In the genomic region with DNA sequence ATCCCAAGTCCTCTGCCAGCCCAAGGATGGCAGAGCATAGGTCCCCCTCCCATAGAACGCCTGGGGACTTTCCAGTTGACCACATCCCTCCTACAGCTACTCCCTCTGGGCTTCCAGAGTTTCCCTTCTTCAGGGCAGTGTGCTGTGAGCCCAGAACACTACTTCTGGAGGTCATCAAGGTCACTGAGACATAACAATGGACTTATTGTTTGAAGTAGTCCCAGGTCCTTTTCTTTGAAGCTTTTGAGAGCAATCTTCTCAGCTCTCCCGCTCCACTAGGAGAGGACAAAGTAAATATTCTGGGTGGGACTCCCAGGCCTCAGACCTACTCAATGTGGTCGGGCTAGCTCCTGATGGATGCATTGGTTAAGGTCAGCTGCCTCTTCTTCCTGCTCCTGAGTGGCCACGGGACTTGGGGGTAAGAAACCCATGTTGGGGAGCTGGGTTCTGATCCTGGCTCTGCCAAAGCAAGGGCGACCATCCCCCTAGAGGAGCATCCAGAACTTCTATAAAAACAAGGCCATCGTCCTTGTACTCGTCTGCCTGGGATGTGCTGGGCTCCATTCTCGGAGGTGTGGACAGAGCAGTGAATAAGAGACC, we compare ENCODE assay signal across 18 cellular contexts.
A peak's percentile ranks its signal among the peaks of the same experiment; 100 is the strongest.
DNase-seq lines count a peak whose midpoint lies in the region; ATAC-seq and TF ChIP-seq lines count a peak whose summit lies in the region.
"Had no signal": no experiment of that assay in that cellular context is flagged by ENCODE, and none has a peak within 500 bp of the region (broad histone marks: within the 10 kb centered on the region; RNA-seq: fewer than 3 reads in every experiment).

No MANE protein-coding gene starts in this region.

- no peak overlapping the region for H3K9ac ChIP-seq in neural progenitor cell

- H3K4me3 Mint-ChIP-seq in Calu3 (ENCODE audit: low read depth, unreplicated experiment) (no peak overlapping the region), GM23338 (no peak overlapping the region), neural progenitor cell (no peak overlapping the region)
- H3K4me3 Mint-ChIP-seq: CD8-positive, alpha-beta memory T cell had no signal

- no peak for ATAC-seq in GM23338
- peak; percentile 22 for ATAC-seq in body of pancreas
- ATAC-seq in HG03039 (IDR thresholded peaks at IDR 0.05; ENCODE audit: unreplicated experiment), result no peak
- no peak for ATAC-seq in HG02759 (IDR thresholded peaks at IDR 0.05; ENCODE audit: unreplicated experiment)
- ATAC-seq in GM21381 (IDR thresholded peaks at IDR 0.05; ENCODE audit: unreplicated experiment), result no peak
- ATAC-seq: PC-3 had no signal

- DNase-seq in Calu3 (no peak), GM23338 (ENCODE audit: low spot score) (no peak), body of pancreas (no peak), neural progenitor cell (ENCODE audit: low spot score) (no peak)
- DNase-seq: ACHN; C1 segment of cervical spinal cord; CD8-positive, alpha-beta memory T cell; DND-41; IMR-90; NCI-H1436; NCI-H2029; NCI-H345; NCI-H524 treated with DMSO at 0.1 percent for 48 hours; PC-3 had no signal

- no peak overlapping the region for H3K27ac ChIP-seq in GM23338 (ENCODE audit: low read depth)
- H3K27ac ChIP-seq in body of pancreas, result peak overlapping the region in 1 of 4 donors; percentile 7
- H3K27ac ChIP-seq in neural progenitor cell, result no peak overlapping the region
- H3K27ac ChIP-seq: SJSA1 had no signal

- H3K4me2 ChIP-seq in GM23338 (no peak overlapping the region), neural progenitor cell (peak overlapping the region; percentile 27)

- no peaks in the 10 kb centered on the region for H3K27me3 Mint-ChIP-seq in Calu3 (ENCODE audit: unreplicated experiment)
- peaks cover 6% of the 10 kb centered on the region for H3K27me3 Mint-ChIP-seq in GM23338 (ENCODE audit: insufficient read depth, low read depth, poor library complexity)
- peaks cover 6% of the 10 kb centered on the region for H3K27me3 Mint-ChIP-seq in neural progenitor cell (ENCODE audit: insufficient read depth, low read depth)
- H3K27me3 Mint-ChIP-seq: CD8-positive, alpha-beta memory T cell had no signal

- H3F3A ChIP-seq in GM23338 (replicated peaks; ENCODE audit: low read depth) (no peaks in the 10 kb centered on the region), neural progenitor cell (ENCODE audit: low read depth) (peaks cover 4% of the 10 kb centered on the region)

- peaks cover 8% of the 10 kb centered on the region for H3K4me1 Mint-ChIP-seq in Calu3 (ENCODE audit: low read depth, unreplicated experiment)
- peaks cover 7% of the 10 kb centered on the region for H3K4me1 Mint-ChIP-seq in GM23338
- peaks cover 14% of the 10 kb centered on the region for H3K4me1 Mint-ChIP-seq in neural progenitor cell

- no peak for TF ChIP-seq CTCF in Calu3 (IDR thresholded peaks at IDR 0.05; ENCODE audit: unreplicated experiment)
- TF ChIP-seq CTCF in GM23338 (conservative IDR thresholded peaks at IDR 0.05; ENCODE audit: low read depth in 2 of 2), result no peak
- TF ChIP-seq CTCF in body of pancreas (IDR thresholded peaks at IDR 0.05), result no peak
- TF ChIP-seq CTCF in neural progenitor cell (IDR thresholded peaks at IDR 0.05), result no peak

- WGBS in body of pancreas, 2 donors, result 83 to 87% methylated on average over 8 of the region's 8 CpGs

- H3K27ac Mint-ChIP-seq in Calu3 (ENCODE audit: unreplicated experiment) (peak overlapping the region; percentile 17), GM23338 (0 out of 2 replicates have a peak overlapping the region, but pooled peaks have one; percentile 12), neural progenitor cell (no peak overlapping the region)

- no peaks in the 10 kb centered on the region; the same call in 1 of the 2 replicates for H3K9me2 ChIP-seq in GM23338 (ENCODE audit: insufficient read depth)

- no TSS peak for BruUV-seq in Calu3 (replicated peaks; lab: Mats Ljungman, UMichigan)

- no peaks in the 10 kb centered on the region for H3K27me3 ChIP-seq in GM23338 (ENCODE audit: insufficient read depth)
- no peaks in the 10 kb centered on the region for H3K27me3 ChIP-seq in body of pancreas
- H3K27me3 ChIP-seq in neural progenitor cell, result no peaks in the 10 kb centered on the region
- H3K27me3 ChIP-seq: SJSA1 had no signal

- no peaks in the 10 kb centered on the region for H3K9me3 Mint-ChIP-seq in Calu3 (ENCODE audit: low read depth, unreplicated experiment)
- no peaks in the 10 kb centered on the region for H3K9me3 Mint-ChIP-seq in GM23338
- H3K9me3 Mint-ChIP-seq in neural progenitor cell, result peaks cover 3% of the 10 kb centered on the region
- H3K9me3 Mint-ChIP-seq: CD8-positive, alpha-beta memory T cell had no signal

- no peak for TF ChIP-seq POLR2A in body of pancreas (IDR thresholded peaks at IDR 0.05)

- H3K4me3 ChIP-seq in GM23338 (no peak overlapping the region), body of pancreas (no peak overlapping the region), neural progenitor cell (no peak overlapping the region)
- H3K4me3 ChIP-seq: SJSA1 had no signal

- peaks cover 15% of the 10 kb centered on the region for H3K79me2 ChIP-seq in GM23338 (replicated peaks; ENCODE audit: insufficient read depth)
- H3K79me2 ChIP-seq in neural progenitor cell (ENCODE audit: low read depth), result no peaks in the 10 kb centered on the region

- H3K36me3 ChIP-seq in GM23338 (ENCODE audit: insufficient read depth), result no peaks in the 10 kb centered on the region
- no peaks in the 10 kb centered on the region for H3K36me3 ChIP-seq in body of pancreas (replicated peaks in 1 of 2; ENCODE audit: insufficient read depth in 1 of 2, low read depth in 2 of 2)
- H3K36me3 ChIP-seq in neural progenitor cell, result no peaks in the 10 kb centered on the region
- H3K36me3 ChIP-seq: SJSA1 had no signal

- intact Hi-C loops in Calu3 (cut with micrococcal nuclease; ENCODE audit: unreplicated experiment), result no loop called here
- intact Hi-C loops in body of pancreas (cut with DNase I), result no loop called here

- H3K4me1 ChIP-seq in GM23338 (ENCODE audit: insufficient read depth), result no peaks in the 10 kb centered on the region
- H3K4me1 ChIP-seq in body of pancreas, result peaks cover 20% of the 10 kb centered on the region
- peaks cover 6% of the 10 kb centered on the region for H3K4me1 ChIP-seq in neural progenitor cell
- H3K4me1 ChIP-seq: SJSA1 had no signal

- H2AFZ ChIP-seq in GM23338 (no peak overlapping the region), neural progenitor cell (replicated peaks) (no peak overlapping the region)

- no peaks in the 10 kb centered on the region for H3K9me3 ChIP-seq in body of pancreas
- no peaks in the 10 kb centered on the region for H3K9me3 ChIP-seq in neural progenitor cell (ENCODE audit: low read depth)
- H3K9me3 ChIP-seq: SJSA1 had no signal

- peaks cover 14% of the 10 kb centered on the region for H3K36me3 Mint-ChIP-seq in Calu3 (ENCODE audit: insufficient read depth, unreplicated experiment)
- H3K36me3 Mint-ChIP-seq in GM23338 (ENCODE audit: low read depth), result peaks cover 22% of the 10 kb centered on the region
- H3K36me3 Mint-ChIP-seq in neural progenitor cell, result peaks cover 68% of the 10 kb centered on the region

- CTCF ChIA-PET in Calu3 (lab: Charles Lee), result no interaction called here

- peaks cover 2% of the 10 kb centered on the region; the same call in 1 of the 2 replicates for H4K20me1 ChIP-seq in GM23338 (replicated peaks; ENCODE audit: insufficient read depth)
- H4K20me1 ChIP-seq in neural progenitor cell (ENCODE audit: low read depth), result no peaks in the 10 kb centered on the region

TF ChIP-seq in GM23338, 12 proteins besides CTCF, POLR2A, EP300 and RAD21:
- TF ChIP-seq ZNF331 (CRISPR knock-in tag; IDR thresholded peaks at IDR 0.05; ENCODE audit: low read depth) (no peak), POLR2AphosphoS5 (IDR thresholded peaks at IDR 0.05; ENCODE audit: low read depth) (no peak), ZNF114 (CRISPR knock-in tag; IDR thresholded peaks at IDR 0.05) (no peak), CREB1 (CRISPR knock-in tag; IDR thresholded peaks at IDR 0.05; ENCODE audit: low read depth) (no peak), EZH2phosphoT487 (IDR thresholded peaks at IDR 0.05; ENCODE audit: unreplicated experiment) (no peak), STAT1 (IDR thresholded peaks at IDR 0.05; ENCODE audit: unreplicated experiment) (no peak)
- TF ChIP-seq, protein P1, sequence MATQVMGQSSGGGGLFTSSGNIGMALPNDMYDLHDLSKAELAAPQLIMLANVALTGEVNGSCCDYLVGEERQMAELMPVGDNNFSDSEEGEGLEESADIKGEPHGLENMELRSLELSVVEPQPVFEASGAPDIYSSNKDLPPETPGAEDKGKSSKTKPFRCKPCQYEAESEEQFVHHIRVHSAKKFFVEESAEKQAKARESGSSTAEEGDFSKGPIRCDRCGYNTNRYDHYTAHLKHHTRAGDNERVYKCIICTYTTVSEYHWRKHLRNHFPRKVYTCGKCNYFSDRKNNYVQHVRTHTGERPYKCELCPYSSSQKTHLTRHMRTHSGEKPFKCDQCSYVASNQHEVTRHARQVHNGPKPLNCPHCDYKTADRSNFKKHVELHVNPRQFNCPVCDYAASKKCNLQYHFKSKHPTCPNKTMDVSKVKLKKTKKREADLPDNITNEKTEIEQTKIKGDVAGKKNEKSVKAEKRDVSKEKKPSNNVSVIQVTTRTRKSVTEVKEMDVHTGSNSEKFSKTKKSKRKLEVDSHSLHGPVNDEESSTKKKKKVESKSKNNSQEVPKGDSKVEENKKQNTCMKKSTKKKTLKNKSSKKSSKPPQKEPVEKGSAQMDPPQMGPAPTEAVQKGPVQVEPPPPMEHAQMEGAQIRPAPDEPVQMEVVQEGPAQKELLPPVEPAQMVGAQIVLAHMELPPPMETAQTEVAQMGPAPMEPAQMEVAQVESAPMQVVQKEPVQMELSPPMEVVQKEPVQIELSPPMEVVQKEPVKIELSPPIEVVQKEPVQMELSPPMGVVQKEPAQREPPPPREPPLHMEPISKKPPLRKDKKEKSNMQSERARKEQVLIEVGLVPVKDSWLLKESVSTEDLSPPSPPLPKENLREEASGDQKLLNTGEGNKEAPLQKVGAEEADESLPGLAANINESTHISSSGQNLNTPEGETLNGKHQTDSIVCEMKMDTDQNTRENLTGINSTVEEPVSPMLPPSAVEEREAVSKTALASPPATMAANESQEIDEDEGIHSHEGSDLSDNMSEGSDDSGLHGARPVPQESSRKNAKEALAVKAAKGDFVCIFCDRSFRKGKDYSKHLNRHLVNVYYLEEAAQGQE (IDR thresholded peaks at IDR 0.05; ENCODE audit: unreplicated experiment), result no peak
- TF ChIP-seq, protein P2, sequence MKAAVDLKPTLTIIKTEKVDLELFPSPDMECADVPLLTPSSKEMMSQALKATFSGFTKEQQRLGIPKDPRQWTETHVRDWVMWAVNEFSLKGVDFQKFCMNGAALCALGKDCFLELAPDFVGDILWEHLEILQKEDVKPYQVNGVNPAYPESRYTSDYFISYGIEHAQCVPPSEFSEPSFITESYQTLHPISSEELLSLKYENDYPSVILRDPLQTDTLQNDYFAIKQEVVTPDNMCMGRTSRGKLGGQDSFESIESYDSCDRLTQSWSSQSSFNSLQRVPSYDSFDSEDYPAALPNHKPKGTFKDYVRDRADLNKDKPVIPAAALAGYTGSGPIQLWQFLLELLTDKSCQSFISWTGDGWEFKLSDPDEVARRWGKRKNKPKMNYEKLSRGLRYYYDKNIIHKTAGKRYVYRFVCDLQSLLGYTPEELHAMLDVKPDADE (IDR thresholded peaks at IDR 0.05), result no peak
